Comparison of ENCODE assay signal across 11 cellular contexts in genomic region chr5:145718956-145719355, GRCh38.
A peak's percentile ranks its signal among the peaks of the same experiment; 100 is the strongest.
DNase-seq lines count a peak whose midpoint lies in the region; ATAC-seq and TF ChIP-seq lines count a peak whose summit lies in the region.
"Had no signal": no experiment of that assay in that cellular context is flagged by ENCODE, and none has a peak within 500 bp of the region (broad histone marks: within the 10 kb centered on the region; RNA-seq: fewer than 3 reads in every experiment).

No MANE protein-coding gene starts in this region.

- H3K9me3 ChIP-seq in mammary epithelial cell (replicated peaks; ENCODE audit: insufficient read depth, low read length) (no peaks in the 10 kb centered on the region), right lobe of liver (no peaks in the 10 kb centered on the region), mucosa of descending colon (no peaks in the 10 kb centered on the region)
- H3K9me3 ChIP-seq: SJSA1 had no signal

- H3K4me3 ChIP-seq in BJ (ENCODE audit: low read depth, low read length) (no peak overlapping the region), mammary epithelial cell (replicated peaks in 1 of 3; ENCODE audit: insufficient read depth in 1 of 3, low read depth in 2 of 3, low read length in 3 of 3) (no peak overlapping the region), right lobe of liver (no peak overlapping the region), mucosa of descending colon (no peak overlapping the region)
- H3K4me3 ChIP-seq: SJSA1 had no signal

- no peak overlapping the region for H3K9ac ChIP-seq in mammary epithelial cell (ENCODE audit: insufficient read depth, low read length)

- CTCF ChIA-PET in BJ (lab: Yijun Ruan, JAX) (interaction anchor here (0.6 to 1.9 kb wide), 6 partner anchors 8 to 633 kb away, joined by 3 to 6 read pairs (median 4); no protein-coding TSS in a partner anchor), mammary epithelial cell (lab: Charles Lee; ENCODE audit: low non-redundant PET) (no interaction called here)

- H3K27ac ChIP-seq in mammary epithelial cell (ENCODE audit: insufficient read depth, low read depth, low read length) (no peak overlapping the region), right lobe of liver (no peak overlapping the region)
- H3K27ac ChIP-seq: SJSA1 had no signal

- no peak for TF ChIP-seq POLR2A in right lobe of liver (IDR thresholded peaks at IDR 0.05)

- no peaks in the 10 kb centered on the region for H3K79me2 ChIP-seq in mammary epithelial cell (ENCODE audit: insufficient read depth, low read length)

- intact Hi-C loops in mammary epithelial cell (cut with micrococcal nuclease), result no loop called here
- intact Hi-C loops in right lobe of liver (cut with DNase I), result no loop called here
- intact Hi-C loops in mucosa of descending colon (cut with DNase I, micrococcal nuclease), result no loop called here

- DNase-seq in BJ (ENCODE audit: low read depth) (peak; percentile 9), LHCN-M2 (ENCODE audit: low read depth) (peak; percentile 62), mammary epithelial cell (peak; percentile 6), right lobe of liver (no peak), germinal center (ENCODE audit: low spot score) (no peak), LoVo (ENCODE audit: low spot score) (no peak), mucosa of descending colon (no peak)
- no peak for DNase-seq in stimulated activated CD4-positive, alpha-beta T cell treated with anti-CD3 and anti-CD28 coated beads, Interleukin-1b, Interleukin-23, amount 100 ng/mL, for 48 hours
- DNase-seq: activated CD8-positive, alpha-beta memory T cell treated with anti-CD3 and anti-CD28 coated beads, Interleukin-2, amount 50 U/mL, for 48 hours had no signal

- TF ChIP-seq CTCF in BJ (IDR thresholded peaks at IDR 0.05; ENCODE audit: insufficient read depth, low read depth, low read length), result peak; percentile 72
- TF ChIP-seq CTCF in mammary epithelial cell (conservative IDR thresholded peaks at IDR 0.05 in 1 of 2, IDR thresholded peaks at IDR 0.05 in 1 of 2; ENCODE audit: extremely low read depth in 1 of 2, insufficient read depth in 1 of 2, low read depth in 1 of 2, low read length in 2 of 2), result peak in 1 of 2 donors; percentile 49
- peak in 3 of 4 donors; percentile 16 to 42 (median 35) for TF ChIP-seq CTCF in right lobe of liver (IDR thresholded peaks at IDR 0.05)
- no peak for TF ChIP-seq CTCF in mucosa of descending colon (IDR thresholded peaks at IDR 0.05)

- H3K36me3 ChIP-seq in BJ (ENCODE audit: control insufficient read depth, insufficient read depth, low read length) (no peaks in the 10 kb centered on the region), mammary epithelial cell (ENCODE audit: insufficient read depth, low read length) (no peaks in the 10 kb centered on the region), right lobe of liver (no peaks in the 10 kb centered on the region), mucosa of descending colon (ENCODE audit: low read depth) (no peaks in the 10 kb centered on the region)
- H3K36me3 ChIP-seq: SJSA1 had no signal

- no peaks in the 10 kb centered on the region for H3K27me3 ChIP-seq in BJ (ENCODE audit: control insufficient read depth, insufficient read depth, low read length)
- no peaks in the 10 kb centered on the region for H3K27me3 ChIP-seq in mammary epithelial cell (ENCODE audit: insufficient read depth, low read length)
- H3K27me3 ChIP-seq in right lobe of liver, result no peaks in the 10 kb centered on the region
- H3K27me3 ChIP-seq: SJSA1 had no signal

- ATAC-seq in right lobe of liver (peak in 1 of 4 donors; percentile 32), mucosa of descending colon (no peak)
- ATAC-seq: natural killer cell treated with Interleukin-12 subunit alpha and Interleukin-12 subunit beta and Interleukin-15 and Interleukin-18, amount 100 ng/mL, for 72 hours had no signal

- in situ Hi-C loops in mammary epithelial cell (cut with MboI; ENCODE audit: low sequenced_read_pairs in 2 of 2), result loop anchor here in 1 of 2 donors (25.0 kb wide), 1 partner anchor 343 kb away; no protein-coding TSS in a partner anchor

- no peaks in the 10 kb centered on the region for H4K20me1 ChIP-seq in mammary epithelial cell (ENCODE audit: insufficient read depth, low read length)

- POLR2A ChIA-PET in BJ (lab: Charles Lee), result no interaction called here

- no peak overlapping the region for H2AFZ ChIP-seq in mammary epithelial cell (ENCODE audit: low read depth, low read length)

- dilution Hi-C loops in mammary epithelial cell (cut with HindIII; ENCODE audit: low sequenced_read_pairs), result no loop called here

- H3K4me1 ChIP-seq in mammary epithelial cell (ENCODE audit: insufficient read depth, low read length), result no peaks in the 10 kb centered on the region
- H3K4me1 ChIP-seq in right lobe of liver, result peaks cover 0 to 2% (median 0%) of the 10 kb centered on the region in 4 donors
- no peaks in the 10 kb centered on the region for H3K4me1 ChIP-seq in mucosa of descending colon (ENCODE audit: low read depth)
- H3K4me1 ChIP-seq: SJSA1 had no signal

- WGBS in mammary epithelial cell (ENCODE audit: low coverage, missing lambda C conversion rate), result 92% methylated on average over 1 of the region's 1 CpG
- 86% methylated on average over 1 of the region's 1 CpG for WGBS in right lobe of liver (ENCODE audit: insufficient coverage, low coverage, low lambda C conversion rate, missing lambda C conversion rate)

- H3K4me2 ChIP-seq in mammary epithelial cell (ENCODE audit: insufficient read depth, low read depth, low read length), result no peak overlapping the region

- BruUV-seq in mammary epithelial cell (replicated peaks; lab: Mats Ljungman, UMichigan), result no TSS peak

Comparison
In these comparisons a context has a peak if more than half of its experiments do, and no peak if none do; other contexts are left out.
1. DNase-seq: peak in BJ (single experiment), LHCN-M2 (single experiment) and mammary epithelial cell (single experiment); none in right lobe of liver (0 of 3), germinal center (single experiment), LoVo (single experiment), mucosa of descending colon (0 of 3) and stimulated activated CD4-positive, alpha-beta T cell treated with anti-CD3 and anti-CD28 coated beads, Interleukin-1b, Interleukin-23, amount 100 ng/mL, for 48 hours (single experiment).